ENCODE assay signal across 13 cellular contexts in the genomic region with DNA sequence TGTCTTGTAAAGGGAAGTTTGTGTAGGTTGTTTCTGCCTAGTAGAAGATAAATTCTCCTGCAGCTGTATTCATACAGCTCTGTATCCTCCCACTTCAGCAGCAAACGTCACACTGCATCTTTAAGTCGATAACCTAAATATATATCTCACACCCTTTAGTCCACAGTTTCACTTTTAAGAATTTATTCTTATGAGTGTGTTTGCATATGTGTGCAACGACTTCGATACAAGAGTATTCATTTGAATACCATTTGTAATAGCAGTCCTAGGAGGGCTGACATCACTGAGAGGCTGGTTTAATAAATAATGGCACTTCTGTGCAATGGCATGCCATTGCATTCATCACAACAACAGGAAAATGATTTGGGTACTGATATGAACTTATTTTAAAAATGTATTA.
DNase-seq lines count a peak whose midpoint lies in the region; ATAC-seq and TF ChIP-seq lines count a peak whose summit lies in the region.
"Had no signal": no experiment of that assay in that cellular context is flagged by ENCODE, and none has a peak within 500 bp of the region (broad histone marks: within the 10 kb centered on the region; RNA-seq: fewer than 3 reads in every experiment).

No MANE protein-coding gene starts in this region.

- no peak overlapping the region for H3K4me3 Mint-ChIP-seq in memory B cell
- H3K4me3 Mint-ChIP-seq: nephron had no signal

- H3K36me3 Mint-ChIP-seq in memory B cell = no peaks in the 10 kb centered on the region

- peaks cover 0 to 4% (median 0%) of the 10 kb centered on the region in 7 donors for H3K27me3 ChIP-seq in heart right ventricle
- H3K27me3 ChIP-seq: thyroid gland had no signal

- intact Hi-C loops in left colon (cut with DNase I, micrococcal nuclease) = no loop called here
- intact Hi-C loops in heart right ventricle (cut with DNase I) = no loop called here

- H3K36me3 ChIP-seq in heart right ventricle = no peaks in the 10 kb centered on the region
- H3K36me3 ChIP-seq: thyroid gland had no signal

- WGBS in heart right ventricle, 2 donors = 71 to 75% methylated on average over 4 of the region's 4 CpGs

- ATAC-seq in GM18873 (IDR thresholded peaks at IDR 0.05; ENCODE audit: low FRiP score, unreplicated experiment) (peak; percentile 48), GM21576 (IDR thresholded peaks at IDR 0.05; ENCODE audit: unreplicated experiment) (peak; percentile 65), HG03196 (IDR thresholded peaks at IDR 0.05; ENCODE audit: unreplicated experiment) (peak; percentile 77), memory B cell (ENCODE audit: low read depth) (peak; percentile 12), left colon (no peak), heart right ventricle (no peak)

- H3K4me1 Mint-ChIP-seq in memory B cell = peaks cover 30% of the 10 kb centered on the region

- H3K27ac ChIP-seq in heart right ventricle = no peak overlapping the region
- H3K27ac ChIP-seq: GM23248, thyroid gland had no signal

- TF ChIP-seq CTCF in heart right ventricle (IDR thresholded peaks at IDR 0.05) = no peak

- no peaks in the 10 kb centered on the region for H3K9me3 ChIP-seq in heart right ventricle
- H3K9me3 ChIP-seq: thyroid gland had no signal

- H3K27me3 Mint-ChIP-seq in memory B cell = no peaks in the 10 kb centered on the region

- H3K4me1 ChIP-seq in heart right ventricle = no peaks in the 10 kb centered on the region
- H3K4me1 ChIP-seq: thyroid gland had no signal

- H3K9me3 Mint-ChIP-seq in memory B cell = no peaks in the 10 kb centered on the region

- no peak for DNase-seq in memory B cell (ENCODE audit: low spot score in 2 of 2)
- no peak for DNase-seq in NCI-H69 (lab: John Stamatoyannopoulos, UW)
- DNase-seq in left colon = no peak
- no peak for DNase-seq in heart right ventricle
- no peak for DNase-seq in middle frontal gyrus (ENCODE audit: extremely low spot score, low spot score)
- DNase-seq: DMS 273 treated with DMSO at 0.1 percent for 48 hours, GM23248, NCI-H82, thyroid gland had no signal

- H3K27ac Mint-ChIP-seq in memory B cell = peak overlapping the region; percentile 60
- H3K27ac Mint-ChIP-seq: nephron had no signal

- H3K4me3 ChIP-seq in heart right ventricle = no peak overlapping the region
- H3K4me3 ChIP-seq: GM23248, thyroid gland had no signal

Comparison
In these comparisons a context has a peak if more than half of its experiments do, and no peak if none do; other contexts are left out.
1. ATAC-seq: peak in GM18873 (single experiment), GM21576 (single experiment), HG03196 (single experiment) and memory B cell (single experiment); none in left colon (single experiment) and heart right ventricle (0 of 8).